ENCODE assay signal across 24 cellular contexts in the genomic region with DNA sequence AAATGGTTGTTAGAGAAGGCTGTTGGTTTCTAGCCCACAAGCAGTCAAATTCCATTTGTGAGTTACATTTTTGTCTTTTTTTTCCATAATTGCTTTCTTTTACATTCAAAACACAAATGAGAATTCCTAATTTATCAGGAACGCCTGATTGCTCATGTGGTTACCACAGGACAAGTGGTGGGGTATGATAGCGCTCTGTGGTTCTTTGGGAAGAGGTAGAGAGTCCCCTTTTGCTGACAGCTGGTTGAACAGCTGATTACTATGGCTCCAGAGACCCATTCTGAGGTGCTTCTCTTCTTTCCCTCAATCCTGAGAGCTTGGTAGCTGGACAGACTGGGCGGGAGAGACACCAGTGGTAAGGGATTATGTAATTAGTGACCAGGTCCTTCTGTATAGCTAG.
"Had no signal": no experiment of that assay in that cellular context is flagged by ENCODE, and none has a peak within 500 bp of the region (broad histone marks: within the 10 kb centered on the region; RNA-seq: fewer than 3 reads in every experiment).

No MANE protein-coding gene starts in this region.

- H3K9me3 ChIP-seq: esophagus squamous epithelium, gastrocnemius medialis, right lobe of liver, stomach, suprapubic skin, tibial nerve had no signal

- H3K27me3 ChIP-seq: dorsolateral prefrontal cortex, esophagus squamous epithelium, gastrocnemius medialis, right lobe of liver, stomach, suprapubic skin, tibial nerve had no signal

- H3K4me3 ChIP-seq: dorsolateral prefrontal cortex, esophagus squamous epithelium, gastrocnemius medialis, right lobe of liver, smooth muscle cell, stomach, suprapubic skin, tibial nerve had no signal

- H3K27ac ChIP-seq: dorsolateral prefrontal cortex, esophagus squamous epithelium, gastrocnemius medialis, right lobe of liver, stomach, suprapubic skin, tibial nerve had no signal

- H3K4me1 Mint-ChIP-seq: central memory CD8-positive, alpha-beta T cell had no signal

- H3K4me2 ChIP-seq: smooth muscle cell had no signal

- H3K27ac Mint-ChIP-seq: activated B cell treated with CpG ODN at 0.5 μM for 24 hours; activated CD4-positive, alpha-beta memory T cell treated with anti-CD3 and anti-CD28 coated beads for 36 hours; activated CD4-positive, alpha-beta T cell treated with anti-CD3 and anti-CD28 coated beads for 36 hours; activated naive CD4-positive, alpha-beta T cell treated with anti-CD3 and anti-CD28 coated beads, Interleukin-2, amount 50 U/mL, for 24 hours; effector memory CD8-positive, alpha-beta T cell; nephron; stimulated activated memory B cell treated with anti-CD40 and anti-IgM and Interleukin-4, amounts not matched to agents 10 μg/mL and 1 μg/mL and 100 μg/mL, for 72 hours had no signal

- H3K27me3 Mint-ChIP-seq: activated B cell treated with CpG ODN at 0.5 μM for 24 hours; activated CD4-positive, alpha-beta memory T cell treated with anti-CD3 and anti-CD28 coated beads for 36 hours; activated CD4-positive, alpha-beta T cell treated with anti-CD3 and anti-CD28 coated beads for 36 hours; activated naive CD4-positive, alpha-beta T cell treated with anti-CD3 and anti-CD28 coated beads, Interleukin-2, amount 50 U/mL, for 24 hours; central memory CD8-positive, alpha-beta T cell; effector memory CD8-positive, alpha-beta T cell; stimulated activated memory B cell treated with anti-CD40 and anti-IgM and Interleukin-4, amounts not matched to agents 10 μg/mL and 1 μg/mL and 100 μg/mL, for 72 hours had no signal

- H3K4me1 ChIP-seq: gastrocnemius medialis had no signal

- H3K9me3 Mint-ChIP-seq: activated B cell treated with CpG ODN at 0.5 μM for 24 hours; activated CD4-positive, alpha-beta memory T cell treated with anti-CD3 and anti-CD28 coated beads for 36 hours; activated naive CD4-positive, alpha-beta T cell treated with anti-CD3 and anti-CD28 coated beads, Interleukin-2, amount 50 U/mL, for 24 hours; activated T-helper 1 cell treated with anti-CD3 and anti-CD28 coated beads, Interleukin-12 subunit alpha, Interleukin-12 subunit beta, Interleukin-2, Interleukin-4 antibody, amounts not matched to agents 30 ng/mL and 10 ng/mL and 1 ng/mL, durations not matched to agents 14 hours and 24 hours and 36 hours; central memory CD8-positive, alpha-beta T cell; effector memory CD8-positive, alpha-beta T cell; nephron; stimulated activated memory B cell treated with anti-CD40 and anti-IgM and Interleukin-4, amounts not matched to agents 10 μg/mL and 1 μg/mL and 100 μg/mL, for 72 hours had no signal

- DNase-seq: activated B cell treated with CpG ODN at 0.5 μM for 24 hours; activated CD4-positive, alpha-beta memory T cell treated with anti-CD3 and anti-CD28 coated beads for 36 hours; activated CD4-positive, alpha-beta T cell treated with anti-CD3 and anti-CD28 coated beads for 36 hours; activated gamma-delta T cell treated with Interleukin-2 at 50 U/mL for 16 hours; activated T-cell treated with anti-CD3 and anti-CD28 coated beads for 4 hours; aorta; dorsolateral prefrontal cortex; effector memory CD8-positive, alpha-beta T cell; esophagus squamous epithelium; gastrocnemius medialis; head of caudate nucleus; posterior cingulate gyrus; right lobe of liver; stimulated activated CD4-positive, alpha-beta T cell treated with anti-CD3 and anti-CD28 coated beads, Interleukin-15, amount 100 ng/mL, for 24 hours; stomach; T-helper 1 cell had no signal

- H3K4me3 Mint-ChIP-seq: activated B cell treated with CpG ODN at 0.5 μM for 24 hours; activated CD4-positive, alpha-beta memory T cell treated with anti-CD3 and anti-CD28 coated beads for 36 hours; activated CD4-positive, alpha-beta T cell treated with anti-CD3 and anti-CD28 coated beads for 36 hours; activated naive CD4-positive, alpha-beta T cell treated with anti-CD3 and anti-CD28 coated beads, Interleukin-2, amount 50 U/mL, for 24 hours; activated T-helper 1 cell treated with anti-CD3 and anti-CD28 coated beads, Interleukin-12 subunit alpha, Interleukin-12 subunit beta, Interleukin-2, Interleukin-4 antibody, amounts not matched to agents 30 ng/mL and 10 ng/mL and 1 ng/mL, durations not matched to agents 14 hours and 24 hours and 36 hours; central memory CD8-positive, alpha-beta T cell; effector memory CD8-positive, alpha-beta T cell; nephron; stimulated activated memory B cell treated with anti-CD40 and anti-IgM and Interleukin-4, amounts not matched to agents 10 μg/mL and 1 μg/mL and 100 μg/mL, for 72 hours had no signal
